Comparison of ENCODE assay signal across 3 cellular contexts in the genomic region with DNA sequence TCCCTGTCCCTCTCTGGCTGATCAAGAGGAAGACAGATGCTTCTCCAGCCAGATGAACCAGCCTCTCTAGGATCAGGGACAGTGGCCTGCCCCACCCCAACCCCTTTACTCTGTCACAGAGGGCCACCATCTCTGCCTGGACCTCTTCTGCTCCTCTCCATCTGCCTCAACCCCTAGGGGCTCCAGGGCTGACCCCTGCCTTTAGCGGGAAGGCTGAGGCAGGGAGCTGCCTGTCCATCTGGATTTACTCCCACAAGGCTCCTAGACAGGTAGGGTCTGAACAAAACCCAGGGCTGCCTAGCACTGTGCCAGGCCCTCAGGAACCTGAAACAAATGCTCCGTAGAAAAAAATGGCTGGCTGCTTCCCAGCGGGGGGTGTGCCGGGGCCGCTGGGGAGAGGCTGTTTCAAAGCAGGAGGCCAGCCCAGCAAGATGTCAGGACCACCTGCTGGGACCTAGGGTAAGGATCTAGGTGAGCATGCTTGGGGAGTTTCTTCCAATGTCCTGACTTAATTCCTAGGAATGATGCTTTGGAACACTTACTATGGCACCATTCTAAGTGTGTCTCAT.
TF ChIP-seq lines count a peak whose summit lies in the region.

No MANE protein-coding gene starts in this region.

TF ChIP-seq in SK-N-SH, 30 proteins besides CTCF, POLR2A, EP300 and RAD21:
- TF ChIP-seq GATA2 (CRISPR knock-in tag; IDR thresholded peaks at IDR 0.05) (no peak), POLR2AphosphoS5 (IDR thresholded peaks at IDR 0.05; ENCODE audit: low read depth, low read length) (no peak), MXI1 (IDR thresholded peaks at IDR 0.05; ENCODE audit: low read depth, low read length) (no peak), SMC3 (IDR thresholded peaks at IDR 0.05; ENCODE audit: low read depth, low read length) (no peak), SIN3A (IDR thresholded peaks at IDR 0.05; ENCODE audit: borderline replicate concordance, low read depth, low read length) (no peak), RXRA (IDR thresholded peaks at IDR 0.05; ENCODE audit: borderline replicate concordance, low read depth) (no peak), MEF2A (IDR thresholded peaks at IDR 0.05; ENCODE audit: borderline replicate concordance, low read depth) (no peak), FOXM1 (IDR thresholded peaks at IDR 0.05; ENCODE audit: low read depth) (no peak), NRF1 (IDR thresholded peaks at IDR 0.05; ENCODE audit: low read depth, low read length) (no peak), CHD2 (IDR thresholded peaks at IDR 0.05; ENCODE audit: low read length, partially characterized antibody) (no peak), TAF1 (IDR thresholded peaks at IDR 0.05; ENCODE audit: borderline replicate concordance, low read depth, low read length) (no peak), TEAD4 (IDR thresholded peaks at IDR 0.05; ENCODE audit: borderline replicate concordance, insufficient read depth) (no peak)
TF ChIP-seq in SK-N-SH: peak in this region for 0.

TF ChIP-seq in SK-N-SH treated with all-trans-retinoic acid at 6 μM for 48 hours, 23 proteins besides CTCF, POLR2A, EP300 and RAD21:
- TF ChIP-seq ISL1 (CRISPR knock-in tag; IDR thresholded peaks at IDR 0.05), result no peak
- TF ChIP-seq ZNF8 (CRISPR knock-in tag; IDR thresholded peaks at IDR 0.05), result no peak
- TF ChIP-seq ZFP30 (CRISPR knock-in tag; IDR thresholded peaks at IDR 0.05), result no peak
- no peak for TF ChIP-seq ZFP3 (CRISPR knock-in tag; IDR thresholded peaks at IDR 0.05)
- TF ChIP-seq, protein P1, sequence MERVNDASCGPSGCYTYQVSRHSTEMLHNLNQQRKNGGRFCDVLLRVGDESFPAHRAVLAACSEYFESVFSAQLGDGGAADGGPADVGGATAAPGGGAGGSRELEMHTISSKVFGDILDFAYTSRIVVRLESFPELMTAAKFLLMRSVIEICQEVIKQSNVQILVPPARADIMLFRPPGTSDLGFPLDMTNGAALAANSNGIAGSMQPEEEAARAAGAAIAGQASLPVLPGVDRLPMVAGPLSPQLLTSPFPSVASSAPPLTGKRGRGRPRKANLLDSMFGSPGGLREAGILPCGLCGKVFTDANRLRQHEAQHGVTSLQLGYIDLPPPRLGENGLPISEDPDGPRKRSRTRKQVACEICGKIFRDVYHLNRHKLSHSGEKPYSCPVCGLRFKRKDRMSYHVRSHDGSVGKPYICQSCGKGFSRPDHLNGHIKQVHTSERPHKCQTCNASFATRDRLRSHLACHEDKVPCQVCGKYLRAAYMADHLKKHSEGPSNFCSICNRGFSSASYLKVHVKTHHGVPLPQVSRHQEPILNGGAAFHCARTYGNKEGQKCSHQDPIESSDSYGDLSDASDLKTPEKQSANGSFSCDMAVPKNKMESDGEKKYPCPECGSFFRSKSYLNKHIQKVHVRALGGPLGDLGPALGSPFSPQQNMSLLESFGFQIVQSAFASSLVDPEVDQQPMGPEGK (CRISPR knock-in tag; IDR thresholded peaks at IDR 0.05; ENCODE audit: borderline replicate concordance), result no peak
- TF ChIP-seq BACH2 (CRISPR knock-in tag; IDR thresholded peaks at IDR 0.05; ENCODE audit: borderline replicate concordance), result no peak
- no peak for TF ChIP-seq RARB (CRISPR knock-in tag; IDR thresholded peaks at IDR 0.05)
- TF ChIP-seq ESRRG (CRISPR knock-in tag; IDR thresholded peaks at IDR 0.05), result no peak
- no peak for TF ChIP-seq SNAI2 (CRISPR knock-in tag; IDR thresholded peaks at IDR 0.05)
- TF ChIP-seq OSR1 (CRISPR knock-in tag; IDR thresholded peaks at IDR 0.05), result no peak
- TF ChIP-seq ZC3H10 (CRISPR knock-in tag; IDR thresholded peaks at IDR 0.05), result no peak
- no peak for TF ChIP-seq ARNTL (CRISPR knock-in tag; IDR thresholded peaks at IDR 0.05; ENCODE audit: borderline replicate concordance, low read depth)
- TF ChIP-seq PPARA (CRISPR knock-in tag; IDR thresholded peaks at IDR 0.05; ENCODE audit: borderline replicate concordance), result no peak
- TF ChIP-seq ZNF70 (CRISPR knock-in tag; IDR thresholded peaks at IDR 0.05), result no peak

TF ChIP-seq in WTC11, 78 proteins besides CTCF, POLR2A, EP300 and RAD21:
- TF ChIP-seq MYBL2 (CRISPR knock-in tag; IDR thresholded peaks at IDR 0.05) (no peak), OVOL2 (CRISPR knock-in tag; IDR thresholded peaks at IDR 0.05; ENCODE audit: borderline replicate concordance) (no peak), ZNF423 (CRISPR knock-in tag; IDR thresholded peaks at IDR 0.05) (peak; percentile 65; the same call in 1 of the 2 replicates), EMX1 (CRISPR knock-in tag; IDR thresholded peaks at IDR 0.05) (no peak), ZNF416 (CRISPR knock-in tag; IDR thresholded peaks at IDR 0.05) (no peak)
